ENCODE assay signal across 17 cellular contexts in the genomic region with DNA sequence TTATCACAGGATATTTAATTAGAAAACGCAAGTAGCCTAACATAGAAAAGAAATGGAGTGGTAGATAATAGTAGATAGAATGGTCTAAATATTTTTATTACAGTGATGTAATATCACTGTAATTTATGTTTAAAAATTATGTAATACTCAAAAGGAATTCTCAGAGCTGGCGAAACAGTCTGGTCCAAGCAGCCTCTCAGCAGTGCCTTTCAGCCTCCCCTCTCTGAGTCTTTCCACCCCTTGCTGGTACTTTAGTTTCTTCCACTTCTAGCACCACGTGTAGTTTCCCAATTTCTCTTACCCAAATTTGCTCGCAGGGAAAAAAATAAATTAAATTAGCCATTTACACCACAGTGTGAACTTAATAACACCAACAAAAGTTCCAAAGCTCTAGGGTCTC. TPM values are rescaled to one million over a fixed set of nuclear protein-coding genes. Genes with fewer than 3 reads are reported as not detected.
DNase-seq lines count a peak whose midpoint lies in the region; ATAC-seq and TF ChIP-seq lines count a peak whose summit lies in the region.
"Had no signal": no experiment of that assay in that cellular context is flagged by ENCODE, and none has a peak within 500 bp of the region (broad histone marks: within the 10 kb centered on the region; RNA-seq: fewer than 3 reads in every experiment).

No MANE protein-coding gene starts in this region.

- H3K36me3 ChIP-seq in HEK293 (ENCODE audit: control insufficient read depth in 2 of 2, insufficient read depth in 1 of 2, low read length in 2 of 2) (no peaks in the 10 kb centered on the region), breast epithelium (no peaks in the 10 kb centered on the region)

- POLR2A ChIA-PET in HEK293 (lab: Yijun Ruan, JAX): no interaction called here

- intact Hi-C loops in sciatic nerve (cut with DNase I) (no loop called here), breast epithelium (cut with DNase I; ENCODE audit: low total_unique reads) (no loop called here)

- TF ChIP-seq CTCF in AG10803 (conservative IDR thresholded peaks at IDR 0.05; ENCODE audit: low read length): no peak
- no peak for TF ChIP-seq CTCF in HEK293 (tag by site-specific recombination; IDR thresholded peaks at IDR 0.05)
- TF ChIP-seq CTCF in breast epithelium (IDR thresholded peaks at IDR 0.05): no peak

- peak; percentile 47 for DNase-seq in AG10803 (ENCODE audit: low read depth)
- peak; percentile 17 for DNase-seq in fibroblast of peridontal ligament (ENCODE audit: extremely low read depth)
- DNase-seq in sciatic nerve (ENCODE audit: low spot score): no peak
- no peak for DNase-seq in breast epithelium (ENCODE audit: low spot score in 2 of 2)
- no peak for DNase-seq in NCI-H1105 (lab: John Stamatoyannopoulos, UW)
- DNase-seq: ACHN, Caco-2, DMS153, Karpas-422, MM.1S, NCI-H1105 treated with DMSO at 0.1 percent for 48 hours, NCI-H187 treated with DMSO at 0.1 percent for 48 hours, NCI-H446, NCI-H748 treated with DMSO at 0.1 percent for 48 hours, PC-9 had no signal

- CTCF ChIA-PET in HEK293 (lab: Yijun Ruan, JAX): interaction anchor here (0.7 to 0.8 kb wide), 2 partner anchors 132 to 190 kb away, joined by 3 to 4 read pairs; no protein-coding TSS in a partner anchor

- H3K4me1 ChIP-seq in HEK293 (ENCODE audit: control insufficient read depth, insufficient read depth, low read length): no peaks in the 10 kb centered on the region
- H3K4me1 ChIP-seq in breast epithelium: no peaks in the 10 kb centered on the region
- H3K4me1 ChIP-seq: Caco-2 had no signal

- no peak overlapping the region for H3K4me3 ChIP-seq in AG10803 (ENCODE audit: low read length)
- no peak overlapping the region for H3K4me3 ChIP-seq in HEK293 (ENCODE audit: low read depth, low read length)
- H3K4me3 ChIP-seq in breast epithelium: no peak overlapping the region
- H3K4me3 ChIP-seq: PC-9 had no signal

- no peaks in the 10 kb centered on the region for H3K27me3 ChIP-seq in breast epithelium

- no peak overlapping the region for H3K27ac ChIP-seq in HEK293 (ENCODE audit: extremely low read depth, low read depth, low read length)
- no peak overlapping the region for H3K27ac ChIP-seq in breast epithelium
- H3K27ac ChIP-seq: PC-9 had no signal

- TF ChIP-seq POLR2A in breast epithelium (IDR thresholded peaks at IDR 0.05): no peak

- no peaks in the 10 kb centered on the region for H3K9me3 ChIP-seq in HEK293 (ENCODE audit: control insufficient read depth, insufficient read depth, low read depth, low read length)
- no peaks in the 10 kb centered on the region for H3K9me3 ChIP-seq in breast epithelium
- H3K9me3 ChIP-seq: Caco-2 had no signal

- peak; percentile 74 for ATAC-seq in sciatic nerve
- ATAC-seq in GM18517 (IDR thresholded peaks at IDR 0.05; ENCODE audit: unreplicated experiment): no peak

TF ChIP-seq in HEK293, 187 proteins besides CTCF, POLR2A, EP300 and RAD21:
- TF ChIP-seq, protein P1, sequence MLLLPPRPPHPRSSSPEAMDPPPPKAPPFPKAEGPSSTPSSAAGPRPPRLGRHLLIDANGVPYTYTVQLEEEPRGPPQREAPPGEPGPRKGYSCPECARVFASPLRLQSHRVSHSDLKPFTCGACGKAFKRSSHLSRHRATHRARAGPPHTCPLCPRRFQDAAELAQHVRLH (tag by site-specific recombination; IDR thresholded peaks at IDR 0.05): no peak
- TF ChIP-seq, protein P2, sequence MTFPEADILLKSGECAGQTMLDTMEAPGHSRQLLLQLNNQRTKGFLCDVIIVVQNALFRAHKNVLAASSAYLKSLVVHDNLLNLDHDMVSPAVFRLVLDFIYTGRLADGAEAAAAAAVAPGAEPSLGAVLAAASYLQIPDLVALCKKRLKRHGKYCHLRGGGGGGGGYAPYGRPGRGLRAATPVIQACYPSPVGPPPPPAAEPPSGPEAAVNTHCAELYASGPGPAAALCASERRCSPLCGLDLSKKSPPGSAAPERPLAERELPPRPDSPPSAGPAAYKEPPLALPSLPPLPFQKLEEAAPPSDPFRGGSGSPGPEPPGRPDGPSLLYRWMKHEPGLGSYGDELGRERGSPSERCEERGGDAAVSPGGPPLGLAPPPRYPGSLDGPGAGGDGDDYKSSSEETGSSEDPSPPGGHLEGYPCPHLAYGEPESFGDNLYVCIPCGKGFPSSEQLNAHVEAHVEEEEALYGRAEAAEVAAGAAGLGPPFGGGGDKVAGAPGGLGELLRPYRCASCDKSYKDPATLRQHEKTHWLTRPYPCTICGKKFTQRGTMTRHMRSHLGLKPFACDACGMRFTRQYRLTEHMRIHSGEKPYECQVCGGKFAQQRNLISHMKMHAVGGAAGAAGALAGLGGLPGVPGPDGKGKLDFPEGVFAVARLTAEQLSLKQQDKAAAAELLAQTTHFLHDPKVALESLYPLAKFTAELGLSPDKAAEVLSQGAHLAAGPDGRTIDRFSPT (tag by site-specific recombination; IDR thresholded peaks at IDR 0.05): no peak
- TF ChIP-seq GLI2 (tag by site-specific recombination; IDR thresholded peaks at IDR 0.05; ENCODE audit: borderline replicate concordance, low read depth): no peak
- no peak for TF ChIP-seq ZSCAN16 (tag by site-specific recombination; IDR thresholded peaks at IDR 0.05)
- no peak for TF ChIP-seq ZNF202 (tag by site-specific recombination; IDR thresholded peaks at IDR 0.05; ENCODE audit: borderline replicate concordance)
- 0 out of 2 replicates have a peak, but pooled peaks have one; percentile 8 for TF ChIP-seq ATF2 (tag by site-specific recombination; IDR thresholded peaks at IDR 0.05; ENCODE audit: low read depth)

RNA-seq across cellular contexts. Expression of gene AGTR1, which starts 32.0 kb away (rescaled TPM):
- total RNA-seq in sciatic nerve (7.2 TPM), breast epithelium (10 to 100 TPM; 17.3 to 77.9 (median 20.3) TPM)
- total RNA-seq: Caco-2, PC-9 had no signal

Comparison
In these comparisons a context has a peak if more than half of its experiments do, and no peak if none do; other contexts are left out.
1. DNase-seq: peak in AG10803 (single experiment) and fibroblast of peridontal ligament (single experiment); none in sciatic nerve (single experiment), breast epithelium (0 of 2) and NCI-H1105 (single experiment).